In the genomic region with DNA sequence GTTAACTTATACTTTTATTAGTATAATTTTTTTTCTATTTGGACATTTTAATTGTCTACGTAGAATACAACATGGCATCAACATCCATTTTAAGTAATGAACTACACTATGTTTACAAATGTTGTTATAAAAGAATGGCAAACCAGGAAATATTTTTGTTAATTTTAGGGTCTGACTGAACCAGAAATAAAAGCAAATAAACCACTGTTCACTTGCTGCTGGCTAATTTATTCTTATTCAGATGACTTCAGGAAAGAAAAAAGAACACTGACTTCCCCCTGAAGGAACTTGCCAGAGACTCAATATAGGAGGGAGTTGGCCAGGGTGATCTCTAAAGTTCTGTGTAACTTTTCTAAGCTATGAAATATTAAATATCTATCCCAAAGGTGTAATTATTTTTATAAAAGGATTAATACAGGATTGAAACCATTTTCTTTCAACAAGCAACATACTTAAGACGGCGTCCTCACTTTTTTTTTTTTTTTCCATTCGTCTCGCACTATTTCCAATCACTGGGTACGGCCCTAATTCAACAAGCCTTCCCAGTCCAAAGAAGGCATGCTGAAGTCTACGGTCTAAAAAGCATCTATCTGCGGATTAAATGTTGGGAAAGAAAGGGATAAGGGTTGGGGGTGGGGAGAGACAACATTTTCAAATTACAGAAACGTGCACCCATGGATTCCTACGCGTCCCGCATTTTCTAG, we compare ENCODE assay signal across 1 cellular context.
TF ChIP-seq lines count a peak whose summit lies in the region.

No MANE protein-coding gene starts in this region.

TF ChIP-seq in GM12878, 131 proteins besides CTCF, POLR2A, EP300 and RAD21 (continued from another document):
- TF ChIP-seq, protein P1, sequence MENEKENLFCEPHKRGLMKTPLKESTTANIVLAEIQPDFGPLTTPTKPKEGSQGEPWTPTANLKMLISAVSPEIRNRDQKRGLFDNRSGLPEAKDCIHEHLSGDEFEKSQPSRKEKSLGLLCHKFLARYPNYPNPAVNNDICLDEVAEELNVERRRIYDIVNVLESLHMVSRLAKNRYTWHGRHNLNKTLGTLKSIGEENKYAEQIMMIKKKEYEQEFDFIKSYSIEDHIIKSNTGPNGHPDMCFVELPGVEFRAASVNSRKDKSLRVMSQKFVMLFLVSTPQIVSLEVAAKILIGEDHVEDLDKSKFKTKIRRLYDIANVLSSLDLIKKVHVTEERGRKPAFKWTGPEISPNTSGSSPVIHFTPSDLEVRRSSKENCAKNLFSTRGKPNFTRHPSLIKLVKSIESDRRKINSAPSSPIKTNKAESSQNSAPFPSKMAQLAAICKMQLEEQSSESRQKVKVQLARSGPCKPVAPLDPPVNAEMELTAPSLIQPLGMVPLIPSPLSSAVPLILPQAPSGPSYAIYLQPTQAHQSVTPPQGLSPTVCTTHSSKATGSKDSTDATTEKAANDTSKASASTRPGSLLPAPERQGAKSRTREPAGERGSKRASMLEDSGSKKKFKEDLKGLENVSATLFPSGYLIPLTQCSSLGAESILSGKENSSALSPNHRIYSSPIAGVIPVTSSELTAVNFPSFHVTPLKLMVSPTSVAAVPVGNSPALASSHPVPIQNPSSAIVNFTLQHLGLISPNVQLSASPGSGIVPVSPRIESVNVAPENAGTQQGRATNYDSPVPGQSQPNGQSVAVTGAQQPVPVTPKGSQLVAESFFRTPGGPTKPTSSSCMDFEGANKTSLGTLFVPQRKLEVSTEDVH (IDR thresholded peaks at IDR 0.05; ENCODE audit: low read depth, partially characterized antibody): no peak
- no peak for TF ChIP-seq RFX5 (IDR thresholded peaks at IDR 0.05; ENCODE audit: low read depth, low read length)
- TF ChIP-seq RELA (IDR thresholded peaks at IDR 0.05; ENCODE audit: borderline replicate concordance, partially characterized antibody): no peak
- no peak for TF ChIP-seq ETV6 (conservative IDR thresholded peaks at IDR 0.05 in 1 of 2, IDR thresholded peaks at IDR 0.05 in 1 of 2; ENCODE audit: borderline replicate concordance in 1 of 2, low read depth in 1 of 2)
- TF ChIP-seq FOXM1 (IDR thresholded peaks at IDR 0.05; ENCODE audit: low read depth, low read length): no peak
- no peak for TF ChIP-seq TBL1XR1 (IDR thresholded peaks at IDR 0.05; ENCODE audit: low read depth, low read length)
- no peak; the same call in 1 of the 2 replicates for TF ChIP-seq EED (IDR thresholded peaks at IDR 0.05; ENCODE audit: low read depth)
- no peak for TF ChIP-seq BHLHE40 (IDR thresholded peaks at IDR 0.05; ENCODE audit: borderline replicate concordance in 1 of 2, low read depth in 2 of 2, low read length in 1 of 2)
- TF ChIP-seq, protein P2, sequence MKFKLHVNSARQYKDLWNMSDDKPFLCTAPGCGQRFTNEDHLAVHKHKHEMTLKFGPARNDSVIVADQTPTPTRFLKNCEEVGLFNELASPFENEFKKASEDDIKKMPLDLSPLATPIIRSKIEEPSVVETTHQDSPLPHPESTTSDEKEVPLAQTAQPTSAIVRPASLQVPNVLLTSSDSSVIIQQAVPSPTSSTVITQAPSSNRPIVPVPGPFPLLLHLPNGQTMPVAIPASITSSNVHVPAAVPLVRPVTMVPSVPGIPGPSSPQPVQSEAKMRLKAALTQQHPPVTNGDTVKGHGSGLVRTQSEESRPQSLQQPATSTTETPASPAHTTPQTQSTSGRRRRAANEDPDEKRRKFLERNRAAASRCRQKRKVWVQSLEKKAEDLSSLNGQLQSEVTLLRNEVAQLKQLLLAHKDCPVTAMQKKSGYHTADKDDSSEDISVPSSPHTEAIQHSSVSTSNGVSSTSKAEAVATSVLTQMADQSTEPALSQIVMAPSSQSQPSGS (IDR thresholded peaks at IDR 0.05; ENCODE audit: low read length): 0 out of 2 replicates have a peak, but pooled peaks have one; percentile 10
- TF ChIP-seq, protein P3, sequence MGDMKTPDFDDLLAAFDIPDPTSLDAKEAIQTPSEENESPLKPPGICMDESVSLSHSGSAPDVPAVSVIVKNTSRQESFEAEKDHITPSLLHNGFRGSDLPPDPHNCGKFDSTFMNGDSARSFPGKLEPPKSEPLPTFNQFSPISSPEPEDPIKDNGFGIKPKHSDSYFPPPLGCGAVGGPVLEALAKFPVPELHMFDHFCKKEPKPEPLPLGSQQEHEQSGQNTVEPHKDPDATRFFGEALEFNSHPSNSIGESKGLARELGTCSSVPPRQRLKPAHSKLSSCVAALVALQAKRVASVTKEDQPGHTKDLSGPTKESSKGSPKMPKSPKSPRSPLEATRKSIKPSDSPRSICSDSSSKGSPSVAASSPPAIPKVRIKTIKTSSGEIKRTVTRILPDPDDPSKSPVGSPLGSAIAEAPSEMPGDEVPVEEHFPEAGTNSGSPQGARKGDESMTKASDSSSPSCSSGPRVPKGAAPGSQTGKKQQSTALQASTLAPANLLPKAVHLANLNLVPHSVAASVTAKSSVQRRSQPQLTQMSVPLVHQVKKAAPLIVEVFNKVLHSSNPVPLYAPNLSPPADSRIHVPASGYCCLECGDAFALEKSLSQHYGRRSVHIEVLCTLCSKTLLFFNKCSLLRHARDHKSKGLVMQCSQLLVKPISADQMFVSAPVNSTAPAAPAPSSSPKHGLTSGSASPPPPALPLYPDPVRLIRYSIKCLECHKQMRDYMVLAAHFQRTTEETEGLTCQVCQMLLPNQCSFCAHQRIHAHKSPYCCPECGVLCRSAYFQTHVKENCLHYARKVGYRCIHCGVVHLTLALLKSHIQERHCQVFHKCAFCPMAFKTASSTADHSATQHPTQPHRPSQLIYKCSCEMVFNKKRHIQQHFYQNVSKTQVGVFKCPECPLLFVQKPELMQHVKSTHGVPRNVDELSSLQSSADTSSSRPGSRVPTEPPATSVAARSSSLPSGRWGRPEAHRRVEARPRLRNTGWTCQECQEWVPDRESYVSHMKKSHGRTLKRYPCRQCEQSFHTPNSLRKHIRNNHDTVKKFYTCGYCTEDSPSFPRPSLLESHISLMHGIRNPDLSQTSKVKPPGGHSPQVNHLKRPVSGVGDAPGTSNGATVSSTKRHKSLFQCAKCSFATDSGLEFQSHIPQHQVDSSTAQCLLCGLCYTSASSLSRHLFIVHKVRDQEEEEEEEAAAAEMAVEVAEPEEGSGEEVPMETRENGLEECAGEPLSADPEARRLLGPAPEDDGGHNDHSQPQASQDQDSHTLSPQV (IDR thresholded peaks at IDR 0.05): no peak
- TF ChIP-seq, protein P4, sequence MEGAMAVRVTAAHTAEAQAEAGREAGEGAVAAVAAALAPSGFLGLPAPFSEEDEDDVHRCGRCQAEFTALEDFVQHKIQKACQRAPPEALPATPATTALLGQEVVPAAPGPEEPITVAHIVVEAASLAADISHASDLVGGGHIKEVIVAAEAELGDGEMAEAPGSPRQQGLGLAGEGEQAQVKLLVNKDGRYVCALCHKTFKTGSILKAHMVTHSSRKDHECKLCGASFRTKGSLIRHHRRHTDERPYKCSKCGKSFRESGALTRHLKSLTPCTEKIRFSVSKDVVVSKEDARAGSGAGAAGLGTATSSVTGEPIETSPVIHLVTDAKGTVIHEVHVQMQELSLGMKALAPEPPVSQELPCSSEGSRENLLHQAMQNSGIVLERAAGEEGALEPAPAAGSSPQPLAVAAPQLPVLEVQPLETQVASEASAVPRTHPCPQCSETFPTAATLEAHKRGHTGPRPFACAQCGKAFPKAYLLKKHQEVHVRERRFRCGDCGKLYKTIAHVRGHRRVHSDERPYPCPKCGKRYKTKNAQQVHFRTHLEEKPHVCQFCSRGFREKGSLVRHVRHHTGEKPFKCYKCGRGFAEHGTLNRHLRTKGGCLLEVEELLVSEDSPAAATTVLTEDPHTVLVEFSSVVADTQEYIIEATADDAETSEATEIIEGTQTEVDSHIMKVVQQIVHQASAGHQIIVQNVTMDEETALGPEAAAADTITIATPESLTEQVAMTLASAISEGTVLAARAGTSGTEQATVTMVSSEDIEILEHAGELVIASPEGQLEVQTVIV (IDR thresholded peaks at IDR 0.05; ENCODE audit: borderline replicate concordance, partially characterized antibody): no peak
- no peak for TF ChIP-seq SPI1 (IDR thresholded peaks at IDR 0.05; ENCODE audit: borderline replicate concordance, insufficient read depth, low read depth, low read length)
- TF ChIP-seq, protein P5, sequence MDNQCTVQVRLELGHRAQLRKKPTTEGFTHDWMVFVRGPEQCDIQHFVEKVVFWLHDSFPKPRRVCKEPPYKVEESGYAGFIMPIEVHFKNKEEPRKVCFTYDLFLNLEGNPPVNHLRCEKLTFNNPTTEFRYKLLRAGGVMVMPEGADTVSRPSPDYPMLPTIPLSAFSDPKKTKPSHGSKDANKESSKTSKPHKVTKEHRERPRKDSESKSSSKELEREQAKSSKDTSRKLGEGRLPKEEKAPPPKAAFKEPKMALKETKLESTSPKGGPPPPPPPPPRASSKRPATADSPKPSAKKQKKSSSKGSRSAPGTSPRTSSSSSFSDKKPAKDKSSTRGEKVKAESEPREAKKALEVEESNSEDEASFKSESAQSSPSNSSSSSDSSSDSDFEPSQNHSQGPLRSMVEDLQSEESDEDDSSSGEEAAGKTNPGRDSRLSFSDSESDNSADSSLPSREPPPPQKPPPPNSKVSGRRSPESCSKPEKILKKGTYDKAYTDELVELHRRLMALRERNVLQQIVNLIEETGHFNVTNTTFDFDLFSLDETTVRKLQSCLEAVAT (IDR thresholded peaks at IDR 0.05): no peak
- no peak for TF ChIP-seq YY1 (IDR thresholded peaks at IDR 0.05; ENCODE audit: low read depth, low read length)
- no peak for TF ChIP-seq FOS (IDR thresholded peaks at IDR 0.05; ENCODE audit: borderline replicate concordance, extremely low read depth, insufficient read length)
- no peak for TF ChIP-seq ZNF622 (IDR thresholded peaks at IDR 0.05)
- TF ChIP-seq ZNF274 (IDR thresholded peaks at IDR 0.05; ENCODE audit: insufficient read depth, insufficient read length): no peak
- 0 out of 2 replicates have a peak, but pooled peaks have one; percentile 45 for TF ChIP-seq POLR2AphosphoS5 (IDR thresholded peaks at IDR 0.05; ENCODE audit: low read length)
- no peak for TF ChIP-seq TCF3 (IDR thresholded peaks at IDR 0.05; ENCODE audit: borderline replicate concordance, insufficient read depth, low read depth, low read length)
